Comparison of ENCODE assay signal across 8 cellular contexts in genomic region chr12:48999371-49000131, GRCh38.
DNase-seq lines count a peak whose midpoint lies in the region; ATAC-seq and TF ChIP-seq lines count a peak whose summit lies in the region.

Gene DDN (minus strand): TSS chr12:48999375. CDS start chr12:48999287, 88 bp downstream.

- peaks cover 26% of the 10 kb centered on the region for H3K27me3 ChIP-seq in layer of hippocampus (ENCODE audit: control insufficient read depth, insufficient read depth, low read length)

- H3K4me3 ChIP-seq in cardiac fibroblast (replicated peaks in 1 of 2; ENCODE audit: low read depth in 2 of 2, low read length in 2 of 2), result peak within 1 kb of the TSS; percentile 36 to 40

- H3K27ac ChIP-seq in layer of hippocampus (ENCODE audit: low read depth, low read length), result peak within 1 kb of the TSS; percentile 53

- ATAC-seq in HG03520 (IDR thresholded peaks at IDR 0.05; ENCODE audit: unreplicated experiment) (peak; percentile 41), GM18870 (IDR thresholded peaks at IDR 0.05; ENCODE audit: unreplicated experiment) (no peak)

- TF ChIP-seq CTCF in cardiac fibroblast (IDR thresholded peaks at IDR 0.05; ENCODE audit: low read depth, low read length), result no peak

- DNase-seq in DMS 273 (lab: John Stamatoyannopoulos, UW; ENCODE audit: unreplicated experiment) (peak; percentile 89), DMS 273 treated with DMSO at 0.1 percent for 48 hours (lab: John Stamatoyannopoulos, UW) (no peak), SW480 (ENCODE audit: low spot score) (peak; percentile 65), cardiac fibroblast (ENCODE audit: low read depth in 2 of 2) (peak; percentile 29 to 40)
- peak; percentile 65 for DNase-seq in stimulated activated CD8-positive, alpha-beta memory T cell treated with anti-CD3 and anti-CD28 coated beads, Interleukin-4, amount 100 ng/mL, for 48 hours
